ENCODE assay signal across 14 cellular contexts in the genomic region with DNA sequence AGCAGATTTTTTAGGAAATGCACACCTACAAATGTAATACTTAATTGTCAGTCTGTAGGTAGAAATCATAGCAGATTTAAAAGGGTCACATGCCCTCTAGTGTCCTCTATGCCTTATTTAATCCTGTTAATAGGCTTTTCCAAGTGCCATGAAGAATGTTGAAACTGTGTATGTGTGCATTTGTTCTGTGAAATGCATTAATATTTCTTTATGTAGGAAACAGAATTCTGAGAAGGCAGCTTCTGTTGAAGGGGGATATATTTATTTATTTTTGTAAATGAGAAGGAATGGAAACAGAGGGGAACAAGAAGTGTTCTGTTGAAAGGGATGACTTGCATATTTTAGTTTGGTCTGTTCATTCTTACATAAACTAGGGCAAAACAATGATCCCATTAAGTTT. TPM values are rescaled to one million over a fixed set of nuclear protein-coding genes. Genes with fewer than 3 reads are reported as not detected.
DNase-seq lines count a peak whose midpoint lies in the region; ATAC-seq and TF ChIP-seq lines count a peak whose summit lies in the region.
"Had no signal": no experiment of that assay in that cellular context is flagged by ENCODE, and none has a peak within 500 bp of the region (broad histone marks: within the 10 kb centered on the region; RNA-seq: fewer than 3 reads in every experiment).

No MANE protein-coding gene starts in this region.

- DNase-seq in mammary epithelial cell (no peak), breast epithelium (ENCODE audit: low spot score in 2 of 2) (no peak), foreskin keratinocyte (no peak), ureter (ENCODE audit: low spot score) (no peak)
- no peak for DNase-seq in activated naive CD4-positive, alpha-beta T cell treated with anti-CD3 and anti-CD28 coated beads for 36 hours
- no peak for DNase-seq in effector CD8-positive, alpha-beta T cell (lab: John Stamatoyannopoulos, UW)
- DNase-seq: activated B cell treated with CpG ODN at 0.5 μM for 24 hours; cerebellar nuclear complex; left colon; ovary; PC-9; stimulated activated naive CD8-positive, alpha-beta T cell treated with anti-CD3 and anti-CD28 coated beads, Interleukin-15, Interleukin-2, amounts not matched to agents 100 U/mL and 50 U/mL, for 24 hours had no signal

- H3K4me1 Mint-ChIP-seq in activated naive CD4-positive, alpha-beta T cell treated with anti-CD3 and anti-CD28 coated beads for 36 hours (ENCODE audit: low read depth) = peaks cover 8% of the 10 kb centered on the region

- H3K79me2 ChIP-seq in mammary epithelial cell (ENCODE audit: insufficient read depth, low read length) (no peaks in the 10 kb centered on the region), OCI-LY3 (ENCODE audit: low read length) (no peaks in the 10 kb centered on the region)

- H3K9me3 ChIP-seq in mammary epithelial cell (replicated peaks; ENCODE audit: insufficient read depth, low read length) (no peaks in the 10 kb centered on the region), breast epithelium (no peaks in the 10 kb centered on the region), OCI-LY3 (ENCODE audit: insufficient read depth, low read length) (no peaks in the 10 kb centered on the region)
- H3K9me3 ChIP-seq: ovary had no signal

- no peaks in the 10 kb centered on the region for H4K20me1 ChIP-seq in mammary epithelial cell (ENCODE audit: insufficient read depth, low read length)
- H4K20me1 ChIP-seq in OCI-LY3 (ENCODE audit: insufficient read depth, low read length) = no peaks in the 10 kb centered on the region

- no TSS peak for BruUV-seq in mammary epithelial cell (replicated peaks; lab: Mats Ljungman, UMichigan)

- intact Hi-C loops in mammary epithelial cell (cut with micrococcal nuclease) = no loop called here
- intact Hi-C loops in breast epithelium (cut with DNase I; ENCODE audit: low total_unique reads) = no loop called here
- intact Hi-C loops in activated naive CD4-positive, alpha-beta T cell treated with anti-CD3 and anti-CD28 coated beads for 36 hours (cut with micrococcal nuclease) = loop anchor here (1.0 kb wide), 1 partner anchor 108 kb away; no protein-coding TSS in a partner anchor

- H3K36me3 ChIP-seq in mammary epithelial cell (ENCODE audit: insufficient read depth, low read length) (no peaks in the 10 kb centered on the region), breast epithelium (no peaks in the 10 kb centered on the region), OCI-LY3 (replicated peaks; ENCODE audit: low read depth, low read length) (no peaks in the 10 kb centered on the region)
- H3K36me3 ChIP-seq: ovary had no signal

- ATAC-seq in foreskin keratinocyte (no peak), GM19395 (IDR thresholded peaks at IDR 0.05; ENCODE audit: unreplicated experiment) (no peak)
- ATAC-seq: left colon; stimulated activated naive CD8-positive, alpha-beta T cell treated with anti-CD3 and anti-CD28 coated beads, Interleukin-15, Interleukin-2, amounts not matched to agents 100 U/mL and 50 U/mL, for 24 hours had no signal

- in situ Hi-C loops in mammary epithelial cell (cut with MboI; ENCODE audit: low sequenced_read_pairs in 2 of 2) = loop anchor here (25.0 kb wide), 1 partner anchor 441 kb away; the partner anchor contains the start of gene SLC17A6 (in 2 of the 2)

- TF ChIP-seq POLR2A in breast epithelium (IDR thresholded peaks at IDR 0.05) = no peak

- H3K27ac ChIP-seq in mammary epithelial cell (ENCODE audit: insufficient read depth, low read depth, low read length) (no peak overlapping the region), breast epithelium (no peak overlapping the region), OCI-LY3 (ENCODE audit: low read length) (no peak overlapping the region), foreskin keratinocyte (no peak overlapping the region)
- H3K27ac ChIP-seq: ovary, PC-9 had no signal

- no peaks in the 10 kb centered on the region for H3K9me3 Mint-ChIP-seq in activated naive CD4-positive, alpha-beta T cell treated with anti-CD3 and anti-CD28 coated beads for 36 hours
- H3K9me3 Mint-ChIP-seq: activated B cell treated with CpG ODN at 0.5 μM for 24 hours had no signal

- H3K9ac ChIP-seq in mammary epithelial cell (ENCODE audit: insufficient read depth, low read length) (no peak overlapping the region), OCI-LY3 (ENCODE audit: low read length) (no peak overlapping the region)

- H3K4me3 Mint-ChIP-seq in activated naive CD4-positive, alpha-beta T cell treated with anti-CD3 and anti-CD28 coated beads for 36 hours = no peak overlapping the region
- H3K4me3 Mint-ChIP-seq: activated B cell treated with CpG ODN at 0.5 μM for 24 hours had no signal

- H3K27me3 ChIP-seq in mammary epithelial cell (ENCODE audit: insufficient read depth, low read length) = no peaks in the 10 kb centered on the region
- no peaks in the 10 kb centered on the region for H3K27me3 ChIP-seq in breast epithelium
- no peaks in the 10 kb centered on the region for H3K27me3 ChIP-seq in OCI-LY3 (ENCODE audit: low read depth, low read length)
- no peaks in the 10 kb centered on the region for H3K27me3 ChIP-seq in foreskin keratinocyte
- H3K27me3 ChIP-seq: ovary had no signal

- peaks cover 4% of the 10 kb centered on the region for H3K27me3 Mint-ChIP-seq in activated naive CD4-positive, alpha-beta T cell treated with anti-CD3 and anti-CD28 coated beads for 36 hours (ENCODE audit: low read depth)
- H3K27me3 Mint-ChIP-seq: activated B cell treated with CpG ODN at 0.5 μM for 24 hours had no signal

- H3K4me3 ChIP-seq in mammary epithelial cell (replicated peaks in 1 of 3; ENCODE audit: insufficient read depth in 1 of 3, low read depth in 2 of 3, low read length in 3 of 3) (no peak overlapping the region), breast epithelium (no peak overlapping the region), OCI-LY3 (ENCODE audit: low read length) (no peak overlapping the region)
- H3K4me3 ChIP-seq: ovary, PC-9 had no signal

- H2AFZ ChIP-seq in mammary epithelial cell (ENCODE audit: low read depth, low read length) = no peak overlapping the region
- no peak overlapping the region for H2AFZ ChIP-seq in OCI-LY3 (ENCODE audit: low read depth, low read length)
- H2AFZ ChIP-seq: PC-9 had no signal

- H3K4me2 ChIP-seq in mammary epithelial cell (ENCODE audit: insufficient read depth, low read depth, low read length) = no peak overlapping the region
- H3K4me2 ChIP-seq in OCI-LY3 (ENCODE audit: low read length) = no peak overlapping the region
- H3K4me2 ChIP-seq: PC-9 had no signal

- CTCF ChIA-PET in mammary epithelial cell (lab: Charles Lee; ENCODE audit: low non-redundant PET) = no interaction called here
- CTCF ChIA-PET in activated naive CD4-positive, alpha-beta T cell treated with anti-CD3 and anti-CD28 coated beads for 36 hours (lab: Charles Lee) = interaction anchor here (1.4 kb wide), 2 partner anchors 9 to 442 kb away, joined by 4 to 7 read pairs; no protein-coding TSS in a partner anchor

- TF ChIP-seq CTCF in mammary epithelial cell (conservative IDR thresholded peaks at IDR 0.05 in 1 of 2, IDR thresholded peaks at IDR 0.05 in 1 of 2; ENCODE audit: extremely low read depth in 1 of 2, insufficient read depth in 1 of 2, low read depth in 1 of 2, low read length in 2 of 2) = peak; percentile 5 to 17
- no peak for TF ChIP-seq CTCF in breast epithelium (IDR thresholded peaks at IDR 0.05)
- TF ChIP-seq CTCF in OCI-LY3 (IDR thresholded peaks at IDR 0.05; ENCODE audit: low read depth, low read length) = peak; percentile 65
- peak; percentile 38 for TF ChIP-seq CTCF in foreskin keratinocyte (conservative IDR thresholded peaks at IDR 0.05)

- H3K4me1 ChIP-seq in mammary epithelial cell (ENCODE audit: insufficient read depth, low read length) (no peaks in the 10 kb centered on the region), breast epithelium (no peaks in the 10 kb centered on the region), OCI-LY3 (ENCODE audit: low read length) (peaks cover 33% of the 10 kb centered on the region), foreskin keratinocyte (no peaks in the 10 kb centered on the region)

- no peaks in the 10 kb centered on the region for H3K36me3 Mint-ChIP-seq in activated naive CD4-positive, alpha-beta T cell treated with anti-CD3 and anti-CD28 coated beads for 36 hours (ENCODE audit: low read depth)

- dilution Hi-C loops in mammary epithelial cell (cut with HindIII; ENCODE audit: low sequenced_read_pairs) = no loop called here

- no peak overlapping the region for H3K27ac Mint-ChIP-seq in activated naive CD4-positive, alpha-beta T cell treated with anti-CD3 and anti-CD28 coated beads for 36 hours
- H3K27ac Mint-ChIP-seq: activated B cell treated with CpG ODN at 0.5 μM for 24 hours had no signal

RNA-seq across cellular contexts. Expression of gene SVIP, which starts 51.0 kb away (rescaled TPM):
- total RNA-seq in mammary epithelial cell (10 to 100 TPM in 1 of 2 donors, 1 to 10 TPM in 1; 4.3 to 17.3 TPM), breast epithelium (10 to 100 TPM in 2 of 3 donors, 1 to 10 TPM in 1; 6.1 to 25.2 (median 12.8) TPM), foreskin keratinocyte (4.8 and 6.2 TPM in 2 replicates), ureter (21.0 TPM)
- polyA plus RNA-seq in mammary epithelial cell (2.3 TPM), foreskin keratinocyte (5.4 and 6.6 TPM in 2 replicates)
- not detected for polyA minus RNA-seq in mammary epithelial cell
- total RNA-seq in activated naive CD4-positive, alpha-beta T cell treated with anti-CD3 and anti-CD28 coated beads for 36 hours = 10 to 100 TPM; 81.2 to 84.2 TPM

Comparison
In these comparisons a context has a peak if more than half of its experiments do, and no peak if none do; other contexts are left out.
1. CTCF ChIP-seq: peak in mammary epithelial cell (2 of 2), OCI-LY3 (single experiment) and foreskin keratinocyte (single experiment); none in breast epithelium (0 of 3).